8 cellular contexts compared by ENCODE assay signal in the genomic region with DNA sequence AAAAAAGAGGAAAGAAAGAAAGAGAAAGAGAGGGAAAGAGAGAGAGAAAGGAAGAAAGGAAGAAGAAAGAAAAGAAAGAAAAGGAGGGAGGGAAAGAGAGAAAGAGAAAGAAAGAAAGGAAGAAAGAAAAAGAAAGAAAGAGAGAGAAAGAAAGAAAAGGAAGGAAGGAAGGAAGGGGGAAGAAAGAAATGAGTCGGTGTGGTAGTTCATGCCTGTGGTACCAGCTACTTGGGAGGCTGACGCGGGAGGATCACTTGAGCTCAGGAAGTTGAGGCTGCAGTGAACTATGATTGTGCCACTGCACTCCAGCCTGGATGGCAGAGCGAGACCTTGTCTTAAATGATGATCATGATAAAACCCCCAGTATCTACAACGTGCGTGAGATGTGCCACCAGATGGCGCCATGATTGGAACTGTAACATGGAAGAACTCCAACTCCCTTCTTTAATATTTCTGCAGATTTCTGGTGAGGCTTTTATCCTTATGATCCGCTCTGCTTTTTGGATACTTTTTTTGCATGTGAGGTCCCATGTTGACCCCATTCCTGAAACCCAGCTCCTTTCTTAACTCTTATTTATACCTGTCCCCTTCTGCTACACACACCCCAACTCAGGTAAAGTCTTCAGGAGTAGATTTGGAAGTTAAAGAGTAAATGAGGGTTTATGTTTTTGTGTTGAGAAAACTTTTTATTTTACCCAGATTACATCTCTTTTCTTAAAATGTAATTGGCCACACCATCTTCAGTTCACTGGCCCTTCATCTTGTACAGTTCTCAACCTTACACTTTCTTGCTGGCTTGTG. TPM values are rescaled to one million over a fixed set of nuclear protein-coding genes. Genes with fewer than 3 reads are reported as not detected.
DNase-seq lines count a peak whose midpoint lies in the region; ATAC-seq lines count a peak whose summit lies in the region.

No MANE protein-coding gene starts in this region.

- no peaks in the 10 kb centered on the region for H3K36me3 Mint-ChIP-seq in activated CD4-positive, alpha-beta T cell treated with anti-CD3 and anti-CD28 coated beads, Interleukin-2, amount 10 ng/mL, durations not matched to agents 24 days and 14 days (ENCODE audit: low read depth)

- DNase-seq in CMK (ENCODE audit: low read depth): peak; percentile 9
- DNase-seq in NCI-H524 (lab: John Stamatoyannopoulos, UW): peak; percentile 88 to 90
- DNase-seq in activated CD4-positive, alpha-beta T cell treated with anti-CD3 and anti-CD28 coated beads, Interleukin-2, amount 10 ng/mL, durations not matched to agents 24 days and 14 days: peak; percentile 88
- DNase-seq in dermis blood vessel endothelial cell: peak; percentile 86
- peak; percentile 80 to 81 for DNase-seq in lung microvascular endothelial cell (ENCODE audit: low read depth in 2 of 2)
- peak; percentile 9 for DNase-seq in stimulated activated CD8-positive, alpha-beta memory T cell treated with anti-CD3 and anti-CD28 coated beads, Interleukin-15, amount 100 ng/mL, for 24 hours (ENCODE audit: low read depth)

- peak; percentile 62 for ATAC-seq in HG02678 (IDR thresholded peaks at IDR 0.05; ENCODE audit: unreplicated experiment)
- ATAC-seq in HG02588 (IDR thresholded peaks at IDR 0.05; ENCODE audit: unreplicated experiment): no peak

- H3K27me3 Mint-ChIP-seq in activated CD4-positive, alpha-beta T cell treated with anti-CD3 and anti-CD28 coated beads, Interleukin-2, amount 10 ng/mL, durations not matched to agents 24 days and 14 days: peaks cover 49% of the 10 kb centered on the region

- H3K27ac Mint-ChIP-seq in activated CD4-positive, alpha-beta T cell treated with anti-CD3 and anti-CD28 coated beads, Interleukin-2, amount 10 ng/mL, durations not matched to agents 24 days and 14 days: no peak overlapping the region

- peak overlapping the region; percentile 4 for H3K4me3 Mint-ChIP-seq in activated CD4-positive, alpha-beta T cell treated with anti-CD3 and anti-CD28 coated beads, Interleukin-2, amount 10 ng/mL, durations not matched to agents 24 days and 14 days

- H3K9me3 Mint-ChIP-seq in activated CD4-positive, alpha-beta T cell treated with anti-CD3 and anti-CD28 coated beads, Interleukin-2, amount 10 ng/mL, durations not matched to agents 24 days and 14 days: no peaks in the 10 kb centered on the region

- peaks cover 6% of the 10 kb centered on the region for H3K4me1 Mint-ChIP-seq in activated CD4-positive, alpha-beta T cell treated with anti-CD3 and anti-CD28 coated beads, Interleukin-2, amount 10 ng/mL, durations not matched to agents 24 days and 14 days

- intact Hi-C loops in activated CD4-positive, alpha-beta T cell treated with anti-CD3 and anti-CD28 coated beads, Interleukin-2, amount 10 ng/mL, durations not matched to agents 24 days and 14 days (cut with micrococcal nuclease): loop anchor here (1.0 kb wide), 2 partner anchors 78 to 160 kb away; no protein-coding TSS in a partner anchor

RNA-seq across cellular contexts. Expression of gene RNASE10, which starts 25.6 kb away (rescaled TPM):
- total RNA-seq in activated CD4-positive, alpha-beta T cell treated with anti-CD3 and anti-CD28 coated beads, Interleukin-2, amount 10 ng/mL, durations not matched to agents 24 days and 14 days: 0.47 and 0.50 TPM in 2 replicates
- total RNA-seq in dermis blood vessel endothelial cell (0.34 TPM in 1 of 2 replicates, not detected in the other), lung microvascular endothelial cell (not detected in 2 replicates)

RNA-seq across cellular contexts. Expression of gene RNASE9, which starts 29.9 kb away (rescaled TPM):
- total RNA-seq in activated CD4-positive, alpha-beta T cell treated with anti-CD3 and anti-CD28 coated beads, Interleukin-2, amount 10 ng/mL, durations not matched to agents 24 days and 14 days: not detected in 2 replicates
- total RNA-seq in dermis blood vessel endothelial cell (not detected in 2 replicates), lung microvascular endothelial cell (not detected in 2 replicates)

RNA-seq across cellular contexts. Expression of gene RNASE11, which starts 56.8 kb away (rescaled TPM):
- total RNA-seq in activated CD4-positive, alpha-beta T cell treated with anti-CD3 and anti-CD28 coated beads, Interleukin-2, amount 10 ng/mL, durations not matched to agents 24 days and 14 days: not detected in 2 replicates
- total RNA-seq in dermis blood vessel endothelial cell (not detected in 2 replicates), lung microvascular endothelial cell (not detected in 2 replicates)

Comparison
In these comparisons a context has a peak if more than half of its experiments do, and no peak if none do; other contexts are left out.
1. DNase-seq: peak in every context shown above with its lines; median percentile 89 in NCI-H524; 88 in activated CD4-positive, alpha-beta T cell treated with anti-CD3 and anti-CD28 coated beads, Interleukin-2, amount 10 ng/mL, durations not matched to agents 24 days and 14 days; 86 in dermis blood vessel endothelial cell; 80 in lung microvascular endothelial cell; 9 in CMK; 9 in stimulated activated CD8-positive, alpha-beta memory T cell treated with anti-CD3 and anti-CD28 coated beads, Interleukin-15, amount 100 ng/mL, for 24 hours.